8 cellular contexts compared by ENCODE assay signal in genomic region chr14:22084393-22085281, GRCh38.
DNase-seq lines count a peak whose midpoint lies in the region; ATAC-seq, FAIRE-seq and TF ChIP-seq lines count a peak whose summit lies in the region.

No MANE protein-coding gene starts in this region.

- H3K4me3 Mint-ChIP-seq in activated naive CD4-positive, alpha-beta T cell treated with anti-CD3 and anti-CD28 coated beads, Interleukin-2, amount 10 ng/mL, durations not matched to agents 7 days and 5 days, result peak overlapping the region; percentile 69
- H3K4me3 Mint-ChIP-seq in nephron, result no peak overlapping the region

- no peaks in the 10 kb centered on the region for H3K36me3 ChIP-seq in endothelial cell of umbilical vein (ENCODE audit: control insufficient read depth in 2 of 2, extremely low read depth in 1 of 2, insufficient read depth in 2 of 2, low read length in 2 of 2)

- H3K9me1 ChIP-seq in endothelial cell of umbilical vein (replicated peaks; ENCODE audit: control insufficient read depth, extremely low read depth, insufficient read depth, low read length), result no peaks in the 10 kb centered on the region

- in situ Hi-C loops in KBM-7 (cut with MboI; ENCODE audit: low pct_unique_long_range_greater_than_20kb, low sequenced_read_pairs), result no loop called here

- H3K27ac Mint-ChIP-seq in activated naive CD4-positive, alpha-beta T cell treated with anti-CD3 and anti-CD28 coated beads, Interleukin-2, amount 10 ng/mL, durations not matched to agents 7 days and 5 days, result peak overlapping the region; percentile 79
- H3K27ac Mint-ChIP-seq in nephron, result no peak overlapping the region

- no peaks in the 10 kb centered on the region for H3K27me3 Mint-ChIP-seq in activated naive CD4-positive, alpha-beta T cell treated with anti-CD3 and anti-CD28 coated beads, Interleukin-2, amount 10 ng/mL, durations not matched to agents 7 days and 5 days
- H3K27me3 Mint-ChIP-seq in nephron (ENCODE audit: low read depth), result peaks cover 7% of the 10 kb centered on the region

- POLR2A ChIA-PET in endothelial cell of umbilical vein (lab: Charles Lee), result no interaction called here

- peaks cover 2% of the 10 kb centered on the region for H3K36me3 Mint-ChIP-seq in activated naive CD4-positive, alpha-beta T cell treated with anti-CD3 and anti-CD28 coated beads, Interleukin-2, amount 10 ng/mL, durations not matched to agents 7 days and 5 days
- H3K36me3 Mint-ChIP-seq in nephron (ENCODE audit: low read depth), result no peaks in the 10 kb centered on the region

- no peaks in the 10 kb centered on the region for H4K20me1 ChIP-seq in endothelial cell of umbilical vein (replicated peaks; ENCODE audit: control insufficient read depth, extremely low read depth, insufficient read depth, low read length)

- ATAC-seq in SK-N-SH treated with all-trans-retinoic acid at 6 μM for 48 hours, result peak; percentile 66; the same call in 2 of the 3 replicates
- ATAC-seq in GM19023 (IDR thresholded peaks at IDR 0.05; ENCODE audit: unreplicated experiment), result no peak

- H3K4me1 ChIP-seq in endothelial cell of umbilical vein (ENCODE audit: control insufficient read depth, extremely low read depth, insufficient read depth, low read length), result peaks cover 4% of the 10 kb centered on the region

- no peaks in the 10 kb centered on the region for H3K9me3 Mint-ChIP-seq in activated naive CD4-positive, alpha-beta T cell treated with anti-CD3 and anti-CD28 coated beads, Interleukin-2, amount 10 ng/mL, durations not matched to agents 7 days and 5 days
- no peaks in the 10 kb centered on the region for H3K9me3 Mint-ChIP-seq in nephron

- BruUV-seq in endothelial cell of umbilical vein (replicated peaks; lab: Mats Ljungman, UMichigan), result no TSS peak

- peaks cover 0 to under 1% of the 10 kb centered on the region in 2 experiments for H3K27me3 ChIP-seq in endothelial cell of umbilical vein (ENCODE audit: control insufficient read depth in 2 of 2, insufficient read depth in 2 of 2, low read length in 2 of 2)

- H2AFZ ChIP-seq in endothelial cell of umbilical vein (ENCODE audit: low read depth, low read length), result peak overlapping the region; percentile 65

- H3K4me2 ChIP-seq in endothelial cell of umbilical vein (ENCODE audit: insufficient read depth, low read length), result no peak overlapping the region

- CTCF ChIA-PET in activated naive CD4-positive, alpha-beta T cell treated with anti-CD3 and anti-CD28 coated beads, Interleukin-2, amount 10 ng/mL, durations not matched to agents 7 days and 5 days (lab: Charles Lee), result interaction anchor here (0.7 to 2.8 kb wide), 6 partner anchors 14 to 471 kb away, joined by 3 to 19 read pairs (median 6); no protein-coding TSS in a partner anchor
- CTCF ChIA-PET in endothelial cell of umbilical vein (lab: Charles Lee), result interaction anchor here (0.6 to 4.4 kb wide), 28 partner anchors 8 to 233 kb away, joined by 3 to 138 read pairs (median 6); no protein-coding TSS in a partner anchor

- dilution Hi-C loops in endothelial cell of umbilical vein (cut with MboI; ENCODE audit: extremely low pct_ligation_motif_present, low sequenced_read_pairs), result no loop called here

- intact Hi-C loops in endothelial cell of umbilical vein (cut with micrococcal nuclease), result loop anchor here (1.0 to 2.0 kb wide), 2 partner anchors 16 to 168 kb away; no protein-coding TSS in a partner anchor

- H3K9ac ChIP-seq in endothelial cell of umbilical vein (replicated peaks; ENCODE audit: extremely low read depth, insufficient read depth, low read length), result no peak overlapping the region

- TF ChIP-seq CTCF in endothelial cell of umbilical vein (IDR thresholded peaks at IDR 0.05; ENCODE audit: extremely low read depth in 1 of 2, insufficient read depth in 1 of 2, low read depth in 1 of 2, low read length in 2 of 2) (peak; percentile 47 to 60), nephron (IDR thresholded peaks at IDR 0.05; ENCODE audit: unreplicated experiment in 3 of 3) (peak; percentile 68 to 80 (median 69))

- H3K4me3 ChIP-seq in endothelial cell of umbilical vein (replicated peaks in 1 of 3; ENCODE audit: insufficient read depth in 1 of 3, low read depth in 1 of 3, low read length in 3 of 3), result no peak overlapping the region

- no peak overlapping the region for H3K27ac ChIP-seq in endothelial cell of umbilical vein (ENCODE audit: insufficient read depth, low read depth, low read length)

- H3K4me1 Mint-ChIP-seq in activated naive CD4-positive, alpha-beta T cell treated with anti-CD3 and anti-CD28 coated beads, Interleukin-2, amount 10 ng/mL, durations not matched to agents 7 days and 5 days, result peaks cover 42% of the 10 kb centered on the region
- H3K4me1 Mint-ChIP-seq in nephron, result no peaks in the 10 kb centered on the region

- no peaks in the 10 kb centered on the region for H3K9me3 ChIP-seq in endothelial cell of umbilical vein (replicated peaks; ENCODE audit: control insufficient read depth, insufficient read depth, low read length)

- no peak for TF ChIP-seq POLR2A in endothelial cell of umbilical vein (IDR thresholded peaks at IDR 0.05; ENCODE audit: low read depth, low read length)

- DNase-seq in activated naive CD4-positive, alpha-beta T cell treated with anti-CD3 and anti-CD28 coated beads, Interleukin-2, amount 10 ng/mL, durations not matched to agents 7 days and 5 days, result no peak
- no peak for DNase-seq in activated naive CD4-positive, alpha-beta T cell treated with anti-CD3 and anti-CD28 coated beads, Interleukin-2, amount 50 U/mL, for 16 hours
- peak; percentile 53 for DNase-seq in KBM-7
- DNase-seq in endothelial cell of umbilical vein (ENCODE audit: low read depth, low spot score), result peak; percentile 67
- DNase-seq in T1000 (lab: John Stamatoyannopoulos, UW), result no peak

- H3K79me2 ChIP-seq in endothelial cell of umbilical vein (ENCODE audit: control insufficient read depth, insufficient read depth, low read length), result no peaks in the 10 kb centered on the region

- FAIRE-seq in endothelial cell of umbilical vein (lab: Jason Lieb, UNC), result peak; percentile 82

TF ChIP-seq in SK-N-SH treated with all-trans-retinoic acid at 6 μM for 48 hours, 23 proteins besides CTCF, POLR2A, EP300 and RAD21:
- TF ChIP-seq OSR1 (CRISPR knock-in tag; IDR thresholded peaks at IDR 0.05), result no peak

TF ChIP-seq in endothelial cell of umbilical vein, 7 proteins besides CTCF, POLR2A, EP300 and RAD21:
- TF ChIP-seq FOS (IDR thresholded peaks at IDR 0.05; ENCODE audit: borderline replicate concordance, insufficient read depth, low read length) (no peak), POLR2AphosphoS5 (IDR thresholded peaks at IDR 0.05; ENCODE audit: insufficient read depth, low read depth, low read length) (no peak), MYC (IDR thresholded peaks at IDR 0.05; ENCODE audit: low read depth, low read length) (no peak), MAX (IDR thresholded peaks at IDR 0.05; ENCODE audit: insufficient read depth, insufficient read length) (no peak), JUN (IDR thresholded peaks at IDR 0.05; ENCODE audit: borderline replicate concordance, insufficient read depth, insufficient read length, low read depth) (no peak), EZH2 (IDR thresholded peaks at IDR 0.05; ENCODE audit: borderline replicate concordance, low read depth, low read length, severe bottlenecking) (no peak), GATA2 (IDR thresholded peaks at IDR 0.05; ENCODE audit: insufficient read depth, insufficient read length, low read depth, low read length) (no peak)

Comparison
In these comparisons a context has a peak if more than half of its experiments do, and no peak if none do; other contexts are left out.
1. DNase-seq: peak in KBM-7 (single experiment) and endothelial cell of umbilical vein (single experiment); none in activated naive CD4-positive, alpha-beta T cell treated with anti-CD3 and anti-CD28 coated beads, Interleukin-2, amount 10 ng/mL, durations not matched to agents 7 days and 5 days (single experiment), activated naive CD4-positive, alpha-beta T cell treated with anti-CD3 and anti-CD28 coated beads, Interleukin-2, amount 50 U/mL, for 16 hours (single experiment) and T1000 (single experiment).